Comparison of ENCODE assay signal across 30 cellular contexts in genomic region chr6:72035966-72036365, GRCh38.
"Had no signal": no experiment of that assay in that cellular context is flagged by ENCODE, and none has a peak within 500 bp of the region (broad histone marks: within the 10 kb centered on the region; RNA-seq: fewer than 3 reads in every experiment).

No MANE protein-coding gene starts in this region.

- H3K27me3 ChIP-seq: adrenal gland, body of pancreas, breast epithelium, Peyer's patch, SJSA1 had no signal

- FAIRE-seq: astrocyte, TTC549 had no signal

- H3K9me3 ChIP-seq: adrenal gland, body of pancreas, breast epithelium, Peyer's patch, SJSA1, SK-N-SH had no signal

- H3K9ac ChIP-seq: SK-N-SH had no signal

- H3K36me3 ChIP-seq: adrenal gland, breast epithelium, Peyer's patch, SJSA1 had no signal

- H3K27ac ChIP-seq: adrenal gland, body of pancreas, breast epithelium, Peyer's patch, SJSA1 had no signal

- ATAC-seq: activated CD8-positive, alpha-beta T cell treated with anti-CD3 and anti-CD28 coated beads for 36 hours; activated T-cell treated with anti-CD3 and anti-CD28 coated beads, Interleukin-2, amount 50 U/mL, for 72 hours; activated T-helper 17 cell treated with anti-CD3 and anti-CD28 coated beads, Interleukin-2, amount 50 U/mL, for 72 hours; body of pancreas; PC-3 had no signal

- H3K4me1 ChIP-seq: adrenal gland, body of pancreas, breast epithelium, Peyer's patch had no signal

- H3K4me2 ChIP-seq: SK-N-SH had no signal

- H3K4me3 ChIP-seq: adrenal gland, body of pancreas, breast epithelium, Peyer's patch, SJSA1 had no signal

- DNase-seq: activated CD4-positive, alpha-beta T cell treated with anti-CD3 and anti-CD28 coated beads, Interleukin-2, amount 10 ng/mL, durations not matched to agents 24 days and 14 days; activated CD4-positive, alpha-beta T cell treated with anti-CD3 and anti-CD28 coated beads, Interleukin-2, amount 50 U/mL, for 4 hours; activated CD8-positive, alpha-beta T cell treated with anti-CD3 and anti-CD28 coated beads for 36 hours; activated effector memory CD4-positive, alpha-beta T cell treated with anti-CD3 and anti-CD28 coated beads, Interleukin-2, amount 50 U/mL, for 16 hours; activated naive CD4-positive, alpha-beta T cell; activated naive CD8-positive, alpha-beta T cell treated with anti-CD3 and anti-CD28 coated beads, Interleukin-2, amount 10 ng/mL, durations not matched to agents 7 days and 5 days; activated T-cell treated with anti-CD3 and anti-CD28 coated beads, Interleukin-2, amount 50 U/mL, for 1 hour; activated T-cell treated with anti-CD3 and anti-CD28 coated beads, Interleukin-2, amount 50 U/mL, for 72 hours; adrenal gland; body of pancreas; central memory CD4-positive, alpha-beta T cell; KG1; NCI-H1092 treated with DMSO at 0.1 percent for 48 hours; NCI-H187 treated with DMSO at 0.1 percent for 48 hours; NCI-H2081; NCI-H2171; NCI-H510A; NCI-H526; NCI-H748 treated with DMSO at 0.1 percent for 48 hours; NK-92 treated with Interleukin-12 subunit alpha and Interleukin-12 subunit beta, amount 100 ng/mL, for 24 hours; PC-3; Peyer's patch; RPMI8226; SHP77 treated with DMSO at 0.1 percent for 48 hours; SK-N-SH had no signal
